Comparison of ENCODE assay signal across 33 cellular contexts in genomic region chr3:9861626-9862130, GRCh38. TPM values are rescaled to one million over a fixed set of nuclear protein-coding genes. Genes with fewer than 3 reads are reported as not detected.
A peak's percentile ranks its signal among the peaks of the same experiment; 100 is the strongest.
DNase-seq lines count a peak whose midpoint lies in the region; FAIRE-seq and TF ChIP-seq lines count a peak whose summit lies in the region.
"Had no signal": no experiment of that assay in that cellular context is flagged by ENCODE, and none has a peak within 500 bp of the region (broad histone marks: within the 10 kb centered on the region; RNA-seq: fewer than 3 reads in every experiment).

No MANE protein-coding gene starts in this region.

- H3K27ac ChIP-seq in osteoblast (ENCODE audit: low read depth, low read length) (no peak overlapping the region), uterus (peak overlapping the region; percentile 88 to 94)
- no peak overlapping the region for H3K27ac ChIP-seq in CD8-positive, alpha-beta memory T cell (ENCODE audit: low read depth, low read length)
- H3K27ac ChIP-seq: 22Rv1, foreskin keratinocyte, GM23248, KMS-11, left lung, neutrophil, testis had no signal

- H3K4me2 ChIP-seq in osteoblast (ENCODE audit: insufficient read depth, low read length), result no peak overlapping the region
- H3K4me2 ChIP-seq: KMS-11 had no signal

- H3K36me3 ChIP-seq in osteoblast (ENCODE audit: insufficient read depth, low read length) (no peaks in the 10 kb centered on the region), uterus (no peaks in the 10 kb centered on the region)
- no peaks in the 10 kb centered on the region for H3K36me3 ChIP-seq in CD8-positive, alpha-beta memory T cell (ENCODE audit: insufficient read depth, low read length)
- H3K36me3 ChIP-seq: adrenal gland, left lung, neutrophil had no signal

- H3K27me3 Mint-ChIP-seq in glutamatergic neuron (ENCODE audit: unreplicated experiment), result peaks cover 5% of the 10 kb centered on the region
- H3K27me3 Mint-ChIP-seq in CD8-positive, alpha-beta memory T cell, result peaks cover 10 to 11% of the 10 kb centered on the region in 2 donors

- POLR2A ChIA-PET in CD8-positive, alpha-beta memory T cell (lab: Charles Lee), result no interaction called here

- H3K27me3 ChIP-seq in osteoblast (ENCODE audit: insufficient read depth, low read length), result no peaks in the 10 kb centered on the region
- no peaks in the 10 kb centered on the region for H3K27me3 ChIP-seq in uterus
- H3K27me3 ChIP-seq in CD8-positive, alpha-beta memory T cell (ENCODE audit: insufficient read depth, low read length, poor library complexity, severe bottlenecking), result no peaks in the 10 kb centered on the region
- H3K27me3 ChIP-seq: adrenal gland, left lung, neutrophil, testis had no signal

- no peak overlapping the region for H3K27ac Mint-ChIP-seq in glutamatergic neuron (ENCODE audit: unreplicated experiment)
- no peak overlapping the region for H3K27ac Mint-ChIP-seq in CD8-positive, alpha-beta memory T cell
- H3K27ac Mint-ChIP-seq: activated CD4-positive, alpha-beta T cell treated with anti-CD3 and anti-CD28 coated beads for 36 hours; stimulated activated memory B cell treated with anti-CD40 and anti-IgM and Interleukin-4, amounts not matched to agents 10 μg/mL and 1 μg/mL and 100 μg/mL, for 72 hours; T-helper 1 cell treated with Interleukin-12 subunit alpha and Interleukin-12 subunit beta and Interleukin-4 antibody, amounts not matched to agents 30 μg/mL and 1 μg/mL, for 36 hours had no signal

- peaks cover 16% of the 10 kb centered on the region for H3K4me1 Mint-ChIP-seq in glutamatergic neuron (ENCODE audit: low read depth, unreplicated experiment)
- peaks cover 0 to 6% (median 1%) of the 10 kb centered on the region in 3 donors for H3K4me1 Mint-ChIP-seq in CD8-positive, alpha-beta memory T cell
- H3K4me1 Mint-ChIP-seq: activated CD4-positive, alpha-beta T cell treated with anti-CD3 and anti-CD28 coated beads for 36 hours; stimulated activated memory B cell treated with anti-CD40 and anti-IgM and Interleukin-4, amounts not matched to agents 10 μg/mL and 1 μg/mL and 100 μg/mL, for 72 hours had no signal

- H3K4me3 ChIP-seq in osteoblast (ENCODE audit: insufficient read depth, low read length), result no peak overlapping the region
- H3K4me3 ChIP-seq in uterus, result no peak overlapping the region
- H3K4me3 ChIP-seq in CD8-positive, alpha-beta memory T cell (ENCODE audit: low read length), result no peak overlapping the region
- H3K4me3 ChIP-seq: GM23248 had no signal

- TF ChIP-seq POLR2A in uterus (IDR thresholded peaks at IDR 0.05), result no peak

- no peaks in the 10 kb centered on the region for H3K36me3 Mint-ChIP-seq in glutamatergic neuron (ENCODE audit: unreplicated experiment)
- H3K36me3 Mint-ChIP-seq in CD8-positive, alpha-beta memory T cell, result no peaks in the 10 kb centered on the region
- H3K36me3 Mint-ChIP-seq: CD4-positive, alpha-beta memory T cell; stimulated activated memory B cell treated with anti-CD40 and anti-IgM and Interleukin-4, amounts not matched to agents 10 μg/mL and 1 μg/mL and 100 μg/mL, for 72 hours had no signal

- no peaks in the 10 kb centered on the region for H3K79me2 ChIP-seq in osteoblast (ENCODE audit: insufficient read depth, low read length)

- peak overlapping the region; percentile 64 for H3K4me3 Mint-ChIP-seq in glutamatergic neuron (ENCODE audit: unreplicated experiment)
- peak overlapping the region in 1 of 7 donors; percentile 5 for H3K4me3 Mint-ChIP-seq in CD8-positive, alpha-beta memory T cell
- H3K4me3 Mint-ChIP-seq: activated CD4-positive, alpha-beta T cell treated with anti-CD3 and anti-CD28 coated beads for 36 hours; activated T-cell treated with anti-CD3 and anti-CD28 coated beads, Interleukin-2, amount 50 U/mL, for 4 hours; T-helper 1 cell treated with Interleukin-12 subunit alpha and Interleukin-12 subunit beta and Interleukin-4 antibody, amounts not matched to agents 30 μg/mL and 1 μg/mL, for 36 hours had no signal

- TF ChIP-seq CTCF in glutamatergic neuron (IDR thresholded peaks at IDR 0.05; ENCODE audit: partially characterized antibody, unreplicated experiment), result no peak
- TF ChIP-seq CTCF in osteoblast (IDR thresholded peaks at IDR 0.05; ENCODE audit: extremely low read depth, low read depth, low read length), result no peak
- TF ChIP-seq CTCF in uterus (IDR thresholded peaks at IDR 0.05), result no peak

- no peaks in the 10 kb centered on the region for H4K20me1 ChIP-seq in osteoblast (ENCODE audit: insufficient read depth, low read length)

- peaks cover 7% of the 10 kb centered on the region for H3K4me1 ChIP-seq in osteoblast (ENCODE audit: insufficient read depth, low read length)
- H3K4me1 ChIP-seq in uterus, result peaks cover 7 to 23% of the 10 kb centered on the region in 2 donors
- H3K4me1 ChIP-seq in CD8-positive, alpha-beta memory T cell (ENCODE audit: insufficient read depth, low read length), result no peaks in the 10 kb centered on the region
- H3K4me1 ChIP-seq: foreskin keratinocyte had no signal

- no peak for FAIRE-seq in HTR-8/SVneo (lab: Jason Lieb, UNC)
- FAIRE-seq: colon, small intestine had no signal

- CTCF ChIA-PET in CD8-positive, alpha-beta memory T cell (lab: Charles Lee), result no interaction called here

- H2AFZ ChIP-seq in osteoblast (ENCODE audit: low read length), result no peak overlapping the region

- no peaks in the 10 kb centered on the region for H3K9me3 ChIP-seq in osteoblast (ENCODE audit: low read depth, low read length)
- H3K9me3 ChIP-seq in uterus, result no peaks in the 10 kb centered on the region
- no peaks in the 10 kb centered on the region for H3K9me3 ChIP-seq in CD8-positive, alpha-beta memory T cell (ENCODE audit: low read length)
- H3K9me3 ChIP-seq: adrenal gland, left lung, neutrophil, testis had no signal

- H3K9me3 Mint-ChIP-seq in glutamatergic neuron (ENCODE audit: unreplicated experiment), result peaks cover 2% of the 10 kb centered on the region
- no peaks in the 10 kb centered on the region for H3K9me3 Mint-ChIP-seq in CD8-positive, alpha-beta memory T cell
- H3K9me3 Mint-ChIP-seq: activated T-cell treated with anti-CD3 and anti-CD28 coated beads, Interleukin-2, amount 50 U/mL, for 4 hours; CD4-positive, alpha-beta memory T cell; stimulated activated memory B cell treated with anti-CD40 and anti-IgM and Interleukin-4, amounts not matched to agents 10 μg/mL and 1 μg/mL and 100 μg/mL, for 72 hours; T-helper 1 cell treated with Interleukin-12 subunit alpha and Interleukin-12 subunit beta and Interleukin-4 antibody, amounts not matched to agents 30 μg/mL and 1 μg/mL, for 36 hours had no signal

- intact Hi-C loops in uterus (cut with DNase I; ENCODE audit: low total_unique reads), result loop anchor here (10.0 kb wide), 1 partner anchor 53 kb away; the partner anchor contains the start of gene IL17RC

- DNase-seq in SKM-1 treated with dmso at 0.1 percent for 144 hours (lab: John Stamatoyannopoulos, UW; ENCODE audit: unreplicated experiment) (peak; percentile 17), SKM-1 (lab: John Stamatoyannopoulos, UW; ENCODE audit: unreplicated experiment) (no peak), glutamatergic neuron (no peak), osteoblast (ENCODE audit: insufficient read length, low spot score, missing footprints) (peak; percentile 30), uterus (no peak), HTR-8/SVneo (ENCODE audit: insufficient read length, low spot score) (no peak)
- no peak for DNase-seq in CD8-positive, alpha-beta memory T cell
- no peak for DNase-seq in effector CD4-positive, alpha-beta T cell
- DNase-seq: activated CD4-positive, alpha-beta T cell treated with anti-CD3 and anti-CD28 coated beads for 36 hours; activated T-cell treated with anti-CD3 and anti-CD28 coated beads, Interleukin-2, amount 50 U/mL, for 4 hours; adrenal gland; CD4-positive, alpha-beta memory T cell; DMS153; effector memory CD4-positive, alpha-beta T cell; foreskin keratinocyte; GM23248; hippocampal formation; left lung; midbrain; NCI-H1048; NCI-H1694 treated with DMSO at 0.1 percent for 48 hours; NCI-H526; small intestine; stimulated activated CD4-positive, alpha-beta T cell treated with anti-CD3 and anti-CD28 coated beads, Interleukin-2, amount 100 ng/mL, for 48 hours; testis had no signal

RNA-seq across cellular contexts. Expression of gene RPUSD3, which starts 17.9 kb away (rescaled TPM):
- total RNA-seq in glutamatergic neuron (ENCODE audit: unreplicated experiment), result 81.7 TPM
- 18.6 and 19.2 TPM in 2 replicates for total RNA-seq in osteoblast
- 10 to 100 TPM in 3 of 4 donors, 1 to 10 TPM in 1; 9.7 to 35.8 (median 26.9) TPM for total RNA-seq in uterus
- 10 to 100 TPM; 74.3 to 77.6 TPM for total RNA-seq in CD8-positive, alpha-beta memory T cell
- polyA plus RNA-seq in CD8-positive, alpha-beta memory T cell, result 51.8 TPM

RNA-seq across cellular contexts. Expression of gene CIDEC, which starts 18.4 kb away (rescaled TPM):
- total RNA-seq in glutamatergic neuron (ENCODE audit: unreplicated experiment) (not detected), osteoblast (not detected in 2 replicates), uterus (1 to 10 TPM in 1 of 4 donors, under 1 TPM in 1, not detected in 2; 0.26 to 1.1 TPM)
- not detected for total RNA-seq in CD8-positive, alpha-beta memory T cell
- not detected for polyA plus RNA-seq in CD8-positive, alpha-beta memory T cell
- total RNA-seq: activated CD4-positive, alpha-beta T cell treated with anti-CD3 and anti-CD28 coated beads for 36 hours; activated CD8-positive, alpha-beta memory T cell treated with anti-CD3 and anti-CD28 coated beads for 36 hours; activated T-cell treated with anti-CD3 and anti-CD28 coated beads, Interleukin-2, amount 50 U/mL, for 4 hours; CD4-positive, alpha-beta memory T cell; foreskin keratinocyte; GM23248; left lung; RPMI7951 had no signal
- polyA plus RNA-seq: CD4-positive, alpha-beta memory T cell; GM23248 had no signal

RNA-seq across cellular contexts. Expression of gene JAGN1, which starts 28.7 kb away (rescaled TPM):
- total RNA-seq in glutamatergic neuron (ENCODE audit: unreplicated experiment) (37.8 TPM), osteoblast (21.8 and 26.1 TPM in 2 replicates), uterus (10 to 100 TPM; 22.0 to 80.6 (median 35.8) TPM)
- total RNA-seq in CD8-positive, alpha-beta memory T cell, result 10 to 100 TPM; 55.5 to 59.0 TPM
- polyA plus RNA-seq in CD8-positive, alpha-beta memory T cell, result 44.4 TPM

RNA-seq across cellular contexts. Expression of gene IL17RE, which starts 41.0 kb away (rescaled TPM):
- total RNA-seq in glutamatergic neuron (ENCODE audit: unreplicated experiment) (3.9 TPM), osteoblast (0.29 and 0.72 TPM in 2 replicates), uterus (10 to 100 TPM in 1 of 4 donors, 1 to 10 TPM in 2, under 1 TPM in 1; 0.26 to 10.7 (median 5.0) TPM)
- total RNA-seq in CD8-positive, alpha-beta memory T cell, result 1 to 10 TPM in 1 of 2 experiments, under 1 TPM in 1; 0.47 to 1.2 TPM
- 1.2 TPM for polyA plus RNA-seq in CD8-positive, alpha-beta memory T cell
- total RNA-seq: RPMI7951 had no signal

RNA-seq across cellular contexts. Expression of gene TTLL3, which starts 51.6 kb away (rescaled TPM):
- total RNA-seq in glutamatergic neuron (ENCODE audit: unreplicated experiment) (45.7 TPM), osteoblast (31.1 and 33.9 TPM in 2 replicates), uterus (100 to 1,000 TPM in 1 of 4 donors, 10 to 100 TPM in 3; 67.1 to 349 (median 83.7) TPM)
- 10 to 100 TPM; 18.8 to 19.1 TPM for total RNA-seq in CD8-positive, alpha-beta memory T cell
- polyA plus RNA-seq in CD8-positive, alpha-beta memory T cell, result 3.8 TPM

Comparison
In these comparisons a context has a peak if more than half of its experiments do, and no peak if none do; other contexts are left out.
1. DNase-seq: peak in SKM-1 treated with dmso at 0.1 percent for 144 hours (single experiment) and osteoblast (single experiment); none in SKM-1 (single experiment), glutamatergic neuron (single experiment), uterus (0 of 2), HTR-8/SVneo (single experiment), CD8-positive, alpha-beta memory T cell (0 of 5) and effector CD4-positive, alpha-beta T cell (single experiment).
2. H3K27ac ChIP-seq: peak in uterus (2 of 2); none in osteoblast (single experiment) and CD8-positive, alpha-beta memory T cell (single experiment).